10 cellular contexts compared by ENCODE assay signal in genomic region chr12:125149160-125150108, GRCh38. TPM values are rescaled to one million over a fixed set of nuclear protein-coding genes. Genes with fewer than 3 reads are reported as not detected.
A peak's percentile ranks its signal among the peaks of the same experiment; 100 is the strongest.
DNase-seq lines count a peak whose midpoint lies in the region; ATAC-seq and TF ChIP-seq lines count a peak whose summit lies in the region.
"Had no signal": no experiment of that assay in that cellular context is flagged by ENCODE, and none has a peak within 500 bp of the region (broad histone marks: within the 10 kb centered on the region; RNA-seq: fewer than 3 reads in every experiment).

No MANE protein-coding gene starts in this region.

- H3K36me3 ChIP-seq in Peyer's patch = no peaks in the 10 kb centered on the region
- no peaks in the 10 kb centered on the region for H3K36me3 ChIP-seq in WERI-Rb-1

- no peak overlapping the region for H3K27ac Mint-ChIP-seq in activated naive CD4-positive, alpha-beta T cell treated with anti-CD3 and anti-CD28 coated beads, Interleukin-2, amount 10 ng/mL, durations not matched to agents 7 days and 5 days
- no peak overlapping the region for H3K27ac Mint-ChIP-seq in activated naive CD8-positive, alpha-beta T cell treated with anti-CD3 and anti-CD28 coated beads for 36 hours
- H3K27ac Mint-ChIP-seq: nephron progenitor cell, T-helper 17 cell had no signal

- H3K4me3 ChIP-seq in GM12865 (ENCODE audit: low read depth, low read length) = no peak overlapping the region
- no peak overlapping the region for H3K4me3 ChIP-seq in Peyer's patch
- no peak overlapping the region for H3K4me3 ChIP-seq in WERI-Rb-1 (ENCODE audit: low read depth, low read length)

- H3K9me3 ChIP-seq in Peyer's patch (no peaks in the 10 kb centered on the region), WERI-Rb-1 (ENCODE audit: severe bottlenecking) (no peaks in the 10 kb centered on the region)

- no peak overlapping the region for H3K4me3 Mint-ChIP-seq in activated naive CD4-positive, alpha-beta T cell treated with anti-CD3 and anti-CD28 coated beads, Interleukin-2, amount 10 ng/mL, durations not matched to agents 7 days and 5 days
- no peak overlapping the region for H3K4me3 Mint-ChIP-seq in activated naive CD8-positive, alpha-beta T cell treated with anti-CD3 and anti-CD28 coated beads for 36 hours
- H3K4me3 Mint-ChIP-seq: nephron progenitor cell, T-helper 17 cell had no signal

- CTCF ChIA-PET in activated naive CD4-positive, alpha-beta T cell treated with anti-CD3 and anti-CD28 coated beads, Interleukin-2, amount 10 ng/mL, durations not matched to agents 7 days and 5 days (lab: Charles Lee) = no interaction called here

- TF ChIP-seq CTCF in GM12865 (IDR thresholded peaks at IDR 0.05; ENCODE audit: insufficient read depth, low read depth, low read length, missing control alignments) = no peak
- TF ChIP-seq CTCF in Peyer's patch (IDR thresholded peaks at IDR 0.05) = no peak
- TF ChIP-seq CTCF in WERI-Rb-1 (IDR thresholded peaks at IDR 0.05; ENCODE audit: low read depth, low read length) = no peak

- H3K36me3 Mint-ChIP-seq in activated naive CD4-positive, alpha-beta T cell treated with anti-CD3 and anti-CD28 coated beads, Interleukin-2, amount 10 ng/mL, durations not matched to agents 7 days and 5 days = no peaks in the 10 kb centered on the region
- no peaks in the 10 kb centered on the region for H3K36me3 Mint-ChIP-seq in activated naive CD8-positive, alpha-beta T cell treated with anti-CD3 and anti-CD28 coated beads for 36 hours

- peak; percentile 83 for DNase-seq in GM12865 (ENCODE audit: low read depth)
- DNase-seq in Peyer's patch = peak in 2 of 3 donors; percentile 37 to 56
- DNase-seq in activated naive CD4-positive, alpha-beta T cell treated with anti-CD3 and anti-CD28 coated beads, Interleukin-2, amount 10 ng/mL, durations not matched to agents 7 days and 5 days = no peak
- no peak for DNase-seq in WERI-Rb-1
- DNase-seq in NCI-H2029 (lab: John Stamatoyannopoulos, UW) = no peak
- DNase-seq in activated naive CD8-positive, alpha-beta T cell treated with anti-CD3 and anti-CD28 coated beads for 36 hours = no peak
- DNase-seq: nephron progenitor cell, T-helper 17 cell had no signal

- H3K27ac ChIP-seq in Peyer's patch = no peak overlapping the region
- no peak overlapping the region for H3K27ac ChIP-seq in WERI-Rb-1

- no peaks in the 10 kb centered on the region for H3K4me1 Mint-ChIP-seq in activated naive CD4-positive, alpha-beta T cell treated with anti-CD3 and anti-CD28 coated beads, Interleukin-2, amount 10 ng/mL, durations not matched to agents 7 days and 5 days
- H3K4me1 Mint-ChIP-seq in activated naive CD8-positive, alpha-beta T cell treated with anti-CD3 and anti-CD28 coated beads for 36 hours = no peaks in the 10 kb centered on the region
- H3K4me1 Mint-ChIP-seq: T-helper 17 cell had no signal

- peaks cover 7% of the 10 kb centered on the region for H3K27me3 Mint-ChIP-seq in activated naive CD4-positive, alpha-beta T cell treated with anti-CD3 and anti-CD28 coated beads, Interleukin-2, amount 10 ng/mL, durations not matched to agents 7 days and 5 days
- no peaks in the 10 kb centered on the region for H3K27me3 Mint-ChIP-seq in activated naive CD8-positive, alpha-beta T cell treated with anti-CD3 and anti-CD28 coated beads for 36 hours

- no peak for TF ChIP-seq POLR2A in Peyer's patch (IDR thresholded peaks at IDR 0.05)

- ATAC-seq in GM19397 (IDR thresholded peaks at IDR 0.05; ENCODE audit: unreplicated experiment) = peak; percentile 94
- peak; percentile 98 for ATAC-seq in HG03060 (IDR thresholded peaks at IDR 0.05; ENCODE audit: low read depth, unreplicated experiment)
- ATAC-seq: T-helper 17 cell had no signal

- H3K4me1 ChIP-seq in Peyer's patch = no peaks in the 10 kb centered on the region

- H3K27me3 ChIP-seq in Peyer's patch (no peaks in the 10 kb centered on the region), WERI-Rb-1 (ENCODE audit: insufficient read depth, low read depth, severe bottlenecking) (no peaks in the 10 kb centered on the region)

- H3K9me3 Mint-ChIP-seq in activated naive CD4-positive, alpha-beta T cell treated with anti-CD3 and anti-CD28 coated beads, Interleukin-2, amount 10 ng/mL, durations not matched to agents 7 days and 5 days = no peaks in the 10 kb centered on the region
- H3K9me3 Mint-ChIP-seq in activated naive CD8-positive, alpha-beta T cell treated with anti-CD3 and anti-CD28 coated beads for 36 hours = no peaks in the 10 kb centered on the region
- H3K9me3 Mint-ChIP-seq: nephron progenitor cell had no signal

RNA-seq across cellular contexts. Expression of gene TMEM132B, which starts 36.8 kb away (rescaled TPM):
- total RNA-seq in Peyer's patch = 1 to 10 TPM in 1 of 4 donors, under 1 TPM in 2, not detected in 1; 0.13 to 1.7 (median 0.38) TPM
- not detected for total RNA-seq in activated naive CD8-positive, alpha-beta T cell treated with anti-CD3 and anti-CD28 coated beads for 36 hours
- total RNA-seq: T-helper 17 cell had no signal

Comparison
In these comparisons a context has a peak if more than half of its experiments do, and no peak if none do; other contexts are left out.
1. DNase-seq: peak in GM12865 (single experiment) and Peyer's patch (2 of 3); none in activated naive CD4-positive, alpha-beta T cell treated with anti-CD3 and anti-CD28 coated beads, Interleukin-2, amount 10 ng/mL, durations not matched to agents 7 days and 5 days (single experiment), WERI-Rb-1 (single experiment), NCI-H2029 (single experiment) and activated naive CD8-positive, alpha-beta T cell treated with anti-CD3 and anti-CD28 coated beads for 36 hours (single experiment).